ENCODE assay signal across 8 cellular contexts in genomic region chr3:48473617-48473952, GRCh38. TPM values are rescaled to one million over a fixed set of nuclear protein-coding genes. Genes with fewer than 3 reads are reported as not detected.
A peak's percentile ranks its signal among the peaks of the same experiment; 100 is the strongest.
DNase-seq lines count a peak whose midpoint lies in the region; ATAC-seq and TF ChIP-seq lines count a peak whose summit lies in the region.

No MANE protein-coding gene starts in this region.

- peak overlapping the region; percentile 86 for H3K4me3 Mint-ChIP-seq in activated T-cell treated with anti-CD3 and anti-CD28 coated beads, Interleukin-2, amount 50 U/mL, for 24 hours
- peak overlapping the region; percentile 81 for H3K4me3 Mint-ChIP-seq in activated naive CD8-positive, alpha-beta T cell treated with anti-CD3 and anti-CD28 coated beads for 36 hours

- H3K4me1 ChIP-seq in lung (ENCODE audit: control insufficient read depth in 2 of 2, insufficient read depth in 2 of 2, low read length in 2 of 2) (peaks cover 0 to 25% of the 10 kb centered on the region in 2 donors), thymus (ENCODE audit: control insufficient read depth, insufficient read depth, low read length) (peaks cover 15% of the 10 kb centered on the region)

- ATAC-seq in lung (ENCODE audit: insufficient read depth, low FRiP score) (no peak), GM21381 (IDR thresholded peaks at IDR 0.05; ENCODE audit: unreplicated experiment) (no peak)

- H3K27me3 Mint-ChIP-seq in activated T-cell treated with anti-CD3 and anti-CD28 coated beads, Interleukin-2, amount 50 U/mL, for 24 hours, result no peaks in the 10 kb centered on the region
- H3K27me3 Mint-ChIP-seq in activated naive CD8-positive, alpha-beta T cell treated with anti-CD3 and anti-CD28 coated beads for 36 hours, result no peaks in the 10 kb centered on the region

- H3K27ac ChIP-seq in lung (ENCODE audit: low read depth in 1 of 2, low read length in 1 of 2), result peak overlapping the region; percentile 83 to 100
- H3K27ac ChIP-seq in thymus (ENCODE audit: low read depth), result peak overlapping the region; percentile 95

- H3K4me1 Mint-ChIP-seq in activated T-cell treated with anti-CD3 and anti-CD28 coated beads, Interleukin-2, amount 50 U/mL, for 24 hours (ENCODE audit: low read depth), result peaks cover 60% of the 10 kb centered on the region
- peaks cover 44% of the 10 kb centered on the region for H3K4me1 Mint-ChIP-seq in activated naive CD8-positive, alpha-beta T cell treated with anti-CD3 and anti-CD28 coated beads for 36 hours

- no peak for DNase-seq in activated T-cell treated with anti-CD3 and anti-CD28 coated beads, Interleukin-2, amount 50 U/mL, for 24 hours
- no peak for DNase-seq in activated T-cell treated with anti-CD3 and anti-CD28 coated beads for 4 hours
- no peak for DNase-seq in activated naive CD8-positive, alpha-beta T cell treated with anti-CD3 and anti-CD28 coated beads for 36 hours
- no peak for DNase-seq in lung (ENCODE audit: low spot score)
- DNase-seq in KG1 (lab: John Stamatoyannopoulos, UW), result no peak
- no peak for DNase-seq in RKO (ENCODE audit: low spot score)

- H3K9me3 Mint-ChIP-seq in activated T-cell treated with anti-CD3 and anti-CD28 coated beads, Interleukin-2, amount 50 U/mL, for 24 hours, result no peaks in the 10 kb centered on the region
- H3K9me3 Mint-ChIP-seq in activated naive CD8-positive, alpha-beta T cell treated with anti-CD3 and anti-CD28 coated beads for 36 hours, result no peaks in the 10 kb centered on the region

- H3K36me3 Mint-ChIP-seq in activated T-cell treated with anti-CD3 and anti-CD28 coated beads, Interleukin-2, amount 50 U/mL, for 24 hours (ENCODE audit: low read depth), result peaks cover 22% of the 10 kb centered on the region
- H3K36me3 Mint-ChIP-seq in activated naive CD8-positive, alpha-beta T cell treated with anti-CD3 and anti-CD28 coated beads for 36 hours, result peaks cover 12% of the 10 kb centered on the region

- H3K27me3 ChIP-seq in lung (ENCODE audit: control insufficient read depth, insufficient read depth) (no peaks in the 10 kb centered on the region), thymus (ENCODE audit: control insufficient read depth, insufficient read depth) (no peaks in the 10 kb centered on the region)

- H3K27ac Mint-ChIP-seq in activated T-cell treated with anti-CD3 and anti-CD28 coated beads, Interleukin-2, amount 50 U/mL, for 24 hours, result peak overlapping the region; percentile 99
- peak overlapping the region; percentile 98 for H3K27ac Mint-ChIP-seq in activated naive CD8-positive, alpha-beta T cell treated with anti-CD3 and anti-CD28 coated beads for 36 hours

- H3K4me3 ChIP-seq in lung, result no peak overlapping the region
- no peak overlapping the region for H3K4me3 ChIP-seq in thymus (ENCODE audit: low read length)

- H3K36me3 ChIP-seq in lung (ENCODE audit: control insufficient read depth in 2 of 2, insufficient read depth in 2 of 2, low read length in 2 of 2), result peaks cover 0 to 15% of the 10 kb centered on the region in 2 donors
- H3K36me3 ChIP-seq in thymus (ENCODE audit: control insufficient read depth, insufficient read depth), result peaks cover 18% of the 10 kb centered on the region

- TF ChIP-seq CTCF in lung (IDR thresholded peaks at IDR 0.05; ENCODE audit: control extremely low read depth, extremely low read depth), result no peak

- H3K9me3 ChIP-seq in lung (ENCODE audit: control insufficient read depth in 2 of 2, insufficient read depth in 1 of 2, low read length in 1 of 2) (no peaks in the 10 kb centered on the region), thymus (ENCODE audit: control insufficient read depth) (no peaks in the 10 kb centered on the region)

- WGBS in lung, 2 donors, result 73 to 81% methylated on average over 5 of the region's 5 CpGs
- 95% methylated on average over 5 of the region's 5 CpGs for WGBS in thymus

RNA-seq across cellular contexts. Expression of gene ATRIP, which starts 27.0 kb away (rescaled TPM):
- 10 to 100 TPM; 17.3 to 17.9 TPM for total RNA-seq in activated naive CD8-positive, alpha-beta T cell treated with anti-CD3 and anti-CD28 coated beads for 36 hours
- 1 to 10 TPM; 7.1 to 7.6 TPM for total RNA-seq in lung
- polyA plus RNA-seq in lung (1 to 10 TPM; 4.8 to 5.4 TPM), thymus (8.4 TPM)

RNA-seq across cellular contexts. Expression of gene SHISA5, which starts 30.4 kb away (rescaled TPM):
- 10 to 100 TPM; 68.8 to 73.5 TPM for total RNA-seq in activated naive CD8-positive, alpha-beta T cell treated with anti-CD3 and anti-CD28 coated beads for 36 hours
- 100 to 1,000 TPM in 1 of 2 donors, 10 to 100 TPM in 1; 70.5 to 184 TPM for total RNA-seq in lung
- polyA plus RNA-seq in lung (100 to 1,000 TPM in 1 of 2 donors, 10 to 100 TPM in 1; 87.2 to 176 TPM), thymus (104 TPM)

RNA-seq across cellular contexts. Expression of gene TMA7, which starts 33.5 kb away (rescaled TPM):
- total RNA-seq in activated naive CD8-positive, alpha-beta T cell treated with anti-CD3 and anti-CD28 coated beads for 36 hours, result 100 to 1,000 TPM; 398 to 421 TPM
- total RNA-seq in lung, result 100 to 1,000 TPM; 152 to 176 TPM
- polyA plus RNA-seq in lung (100 to 1,000 TPM; 302 to 985 TPM), thymus (735 TPM)

RNA-seq across cellular contexts. Expression of gene CCDC51, which starts 33.7 kb away (rescaled TPM):
- 10 to 100 TPM; 28.2 to 29.5 TPM for total RNA-seq in activated naive CD8-positive, alpha-beta T cell treated with anti-CD3 and anti-CD28 coated beads for 36 hours
- total RNA-seq in lung, result 10 to 100 TPM in 1 of 2 donors, 1 to 10 TPM in 1; 8.4 to 14.4 TPM
- 10 to 100 TPM in 1 of 2 donors, 1 to 10 TPM in 1; 6.6 to 13.8 TPM for polyA plus RNA-seq in lung
- polyA plus RNA-seq in thymus, result 14.1 TPM

RNA-seq across cellular contexts. Expression of gene PLXNB1, which starts 43.7 kb away (rescaled TPM):
- 1 to 10 TPM; 1.6 to 2.4 TPM for total RNA-seq in activated naive CD8-positive, alpha-beta T cell treated with anti-CD3 and anti-CD28 coated beads for 36 hours
- 100 to 1,000 TPM in 1 of 2 donors, 10 to 100 TPM in 1; 89.8 to 123 TPM for total RNA-seq in lung
- polyA plus RNA-seq in lung (10 to 100 TPM; 36.0 to 82.4 TPM), thymus (112 TPM)
